ENCODE assay signal across 13 cellular contexts in genomic region chr1:32332290-32333079, GRCh38. TPM values are rescaled to one million over a fixed set of nuclear protein-coding genes. Genes with fewer than 3 reads are reported as not detected.
DNase-seq lines count a peak whose midpoint lies in the region; ATAC-seq and TF ChIP-seq lines count a peak whose summit lies in the region.
"Had no signal": no experiment of that assay in that cellular context is flagged by ENCODE, and none has a peak within 500 bp of the region (broad histone marks: within the 10 kb centered on the region; RNA-seq: fewer than 3 reads in every experiment).

No MANE protein-coding gene starts in this region.

- H3K9me2 ChIP-seq in GM23248 (ENCODE audit: insufficient read depth) = no peaks in the 10 kb centered on the region

- in situ Hi-C loops in IMR-90 (cut with MboI; ENCODE audit: low sequenced_read_pairs) = no loop called here
- in situ Hi-C loops in GM23248 (cut with MboI) = no loop called here

- H3K4me2 ChIP-seq in IMR-90 (ENCODE audit: low read depth, low read length) (no peak overlapping the region), GM23248 (ENCODE audit: unreplicated experiment) (no peak overlapping the region)

- H3K27ac ChIP-seq in IMR-90 (ENCODE audit: insufficient read depth, low read length) (no peak overlapping the region), GM23248 (no peak overlapping the region)
- H3K27ac ChIP-seq: psoas muscle had no signal

- H3K9ac ChIP-seq in IMR-90 (ENCODE audit: low read depth, low read length) (no peak overlapping the region), GM23248 (no peak overlapping the region)

- peaks cover 12% of the 10 kb centered on the region; the same call in 1 of the 2 replicates for H3K9me1 ChIP-seq in IMR-90 (ENCODE audit: insufficient read depth, low read length)

- no peak overlapping the region for H2AK5ac ChIP-seq in IMR-90 (ENCODE audit: low read depth, low read length)

- H3K4ac ChIP-seq in IMR-90 (ENCODE audit: low read depth, low read length) = no peak overlapping the region

- no peak overlapping the region for H2AFZ ChIP-seq in IMR-90 (replicated peaks; ENCODE audit: low read length, poor library complexity)
- no peak overlapping the region for H2AFZ ChIP-seq in GM23248

- POLR2A ChIA-PET in IMR-90 (lab: Charles Lee; ENCODE audit: unreplicated experiment) = interaction anchor here (0.6 kb wide), 1 partner anchor 114 kb away, joined by 3 read pairs; no protein-coding TSS in a partner anchor

- DNase-seq in DMS53 (lab: John Stamatoyannopoulos, UW) = peak; percentile 77
- no peak for DNase-seq in IMR-90
- DNase-seq in effector memory CD8-positive, alpha-beta T cell = no peak
- no peak for DNase-seq in osteocyte (ENCODE audit: extremely low spot score, unreplicated experiment)
- DNase-seq in GM23248 = no peak
- no peak for DNase-seq in AML-193 (lab: John Stamatoyannopoulos, UW)
- DNase-seq: activated effector memory CD4-positive, alpha-beta T cell treated with Interleukin-2 at 50 U/mL for 16 hours; GDM1; NCI-H510A treated with DMSO at 0.1 percent for 48 hours; psoas muscle had no signal

- dilution Hi-C loops in IMR-90 (cut with HindIII; ENCODE audit: low sequenced_read_pairs, unreplicated experiment) = no loop called here

- H3F3A ChIP-seq in GM23248 (ENCODE audit: insufficient read depth) = peaks cover 10% of the 10 kb centered on the region; the same call in 1 of the 2 replicates

- no peak overlapping the region for H2BK120ac ChIP-seq in IMR-90 (ENCODE audit: low read depth, low read length)

- peaks cover 6% of the 10 kb centered on the region for H3K4me1 ChIP-seq in IMR-90 (ENCODE audit: control insufficient read depth, insufficient read depth, low read length)
- peaks cover 10% of the 10 kb centered on the region; the same call in 1 of the 2 replicates for H3K4me1 ChIP-seq in GM23248 (ENCODE audit: insufficient read depth)
- H3K4me1 ChIP-seq: psoas muscle had no signal

- no peak overlapping the region for H4K8ac ChIP-seq in IMR-90 (ENCODE audit: low read depth in 2 of 2, low read length in 2 of 2)

- H3K23ac ChIP-seq in IMR-90 (ENCODE audit: low read depth, low read length) = peak overlapping the region; percentile 8; the same call in 1 of the 2 replicates

- H3K9me3 ChIP-seq in IMR-90 (ENCODE audit: control insufficient read depth, insufficient read depth, low read length) (no peaks in the 10 kb centered on the region), GM23248 (ENCODE audit: low read depth) (no peaks in the 10 kb centered on the region)
- H3K9me3 ChIP-seq: psoas muscle had no signal

- intact Hi-C loops in IMR-90 (cut with micrococcal nuclease) = loop anchor here (5.0 kb wide), 1 partner anchor 90 kb away; no protein-coding TSS in a partner anchor

- no peak overlapping the region for H3K4me3 ChIP-seq in IMR-90 (ENCODE audit: insufficient read depth, low read depth, low read length)
- H3K4me3 ChIP-seq in GM23248 = no peak overlapping the region
- H3K4me3 ChIP-seq: psoas muscle had no signal

- H2AK9ac ChIP-seq in IMR-90 (replicated peaks; ENCODE audit: low read depth, low read length, poor library complexity) = no peak overlapping the region

- peaks cover 34% of the 10 kb centered on the region for H4K20me1 ChIP-seq in IMR-90 (ENCODE audit: insufficient read depth, low read length)
- no peaks in the 10 kb centered on the region for H4K20me1 ChIP-seq in GM23248 (ENCODE audit: insufficient read depth)

- H3K56ac ChIP-seq in IMR-90 (ENCODE audit: extremely low read depth, insufficient read depth, low read length) = no peak overlapping the region

- H4K5ac ChIP-seq in IMR-90 (ENCODE audit: low read depth, low read length) = no peak overlapping the region

- H3K14ac ChIP-seq in IMR-90 (replicated peaks; ENCODE audit: low read depth, low read length) = no peak overlapping the region

- peaks cover 58% of the 10 kb centered on the region for H3K36me3 Mint-ChIP-seq in effector memory CD8-positive, alpha-beta T cell (ENCODE audit: insufficient read depth)
- peaks cover 35% of the 10 kb centered on the region for H3K36me3 Mint-ChIP-seq in osteocyte (ENCODE audit: unreplicated experiment)

- no peak overlapping the region for H2BK15ac ChIP-seq in IMR-90 (ENCODE audit: low read depth, low read length)

- no peaks in the 10 kb centered on the region for H3K27me3 Mint-ChIP-seq in effector memory CD8-positive, alpha-beta T cell
- H3K27me3 Mint-ChIP-seq in osteocyte (ENCODE audit: unreplicated experiment) = no peaks in the 10 kb centered on the region
- H3K27me3 Mint-ChIP-seq: IgD-negative memory B cell had no signal

- peaks cover 19 to 68% of the 10 kb centered on the region in 2 experiments; a peak in 3 of 4 replicates for H3K79me1 ChIP-seq in IMR-90 (ENCODE audit: low read depth in 1 of 2, low read length in 2 of 2)

- H3K18ac ChIP-seq in IMR-90 (ENCODE audit: low read depth, low read length) = no peak overlapping the region

- peaks cover 20 to 28% of the 10 kb centered on the region in 2 donors for H3K4me1 Mint-ChIP-seq in effector memory CD8-positive, alpha-beta T cell (ENCODE audit: low read depth in 2 of 2)
- H3K4me1 Mint-ChIP-seq in osteocyte (ENCODE audit: unreplicated experiment) = peaks cover 26% of the 10 kb centered on the region

- H2BK5ac ChIP-seq in IMR-90 (ENCODE audit: low read depth, low read length, poor library complexity, severe bottlenecking) = no peak overlapping the region

- H3K27ac Mint-ChIP-seq in effector memory CD8-positive, alpha-beta T cell = peak overlapping the region; percentile 69 to 85
- H3K27ac Mint-ChIP-seq in osteocyte (ENCODE audit: unreplicated experiment) = peak overlapping the region; percentile 63

- 86% methylated on average over 1 of the region's 3 CpGs; no CpG with 5 or more reads in 1 of the 2 experiments for WGBS in IMR-90 (ENCODE audit: extremely low coverage in 2 of 2, insufficient read length in 1 of 2), 2 experiments
- WGBS in GM23248 (ENCODE audit: low coverage in 1 of 2, low lambda C conversion rate in 2 of 2, missing lambda C conversion rate in 2 of 2), 2 experiments = 94 to 98% methylated on average over 3 of the region's 3 CpGs

- peak; percentile 50 for TF ChIP-seq POLR2A in IMR-90 (IDR thresholded peaks at IDR 0.05; ENCODE audit: low read depth, low read length)

- CTCF ChIA-PET in IMR-90 (lab: Yijun Ruan, JAX) = interaction anchor here (0.7 kb wide), 1 partner anchor 45 kb away, joined by 4 read pairs; no protein-coding TSS in a partner anchor

- no peak overlapping the region for H2BK20ac ChIP-seq in IMR-90 (ENCODE audit: low read depth, low read length)

- BruUV-seq in IMR-90 (replicated peaks; lab: Mats Ljungman, UMichigan) = no TSS peak

- H4K91ac ChIP-seq in IMR-90 (ENCODE audit: insufficient read depth, low read depth, low read length) = no peak overlapping the region

- TF ChIP-seq CTCF in IMR-90 (conservative IDR thresholded peaks at IDR 0.05; ENCODE audit: low read depth, low read length) (no peak), osteocyte (IDR thresholded peaks at IDR 0.05) (no peak)

- H3K79me2 ChIP-seq in GM23248 (ENCODE audit: insufficient read depth) = no peaks in the 10 kb centered on the region

- H3K9me3 Mint-ChIP-seq in effector memory CD8-positive, alpha-beta T cell = no peaks in the 10 kb centered on the region
- no peaks in the 10 kb centered on the region for H3K9me3 Mint-ChIP-seq in osteocyte (ENCODE audit: unreplicated experiment)
- H3K9me3 Mint-ChIP-seq: IgD-negative memory B cell had no signal

- H3K36me3 ChIP-seq in IMR-90 (ENCODE audit: control insufficient read depth, insufficient read depth, low read length) (peaks cover 60% of the 10 kb centered on the region), GM23248 (ENCODE audit: low read depth) (no peaks in the 10 kb centered on the region; the same call in 1 of the 2 replicates)

- H3K27me3 ChIP-seq in IMR-90 (ENCODE audit: control insufficient read depth, insufficient read depth, low read length) (no peaks in the 10 kb centered on the region), GM23248 (replicated peaks; ENCODE audit: insufficient read depth) (no peaks in the 10 kb centered on the region)

- no peak for TF ChIP-seq RAD21 in IMR-90 (IDR thresholded peaks at IDR 0.05; ENCODE audit: low read length)

- ATAC-seq in IMR-90 (ENCODE audit: low read depth) (no peak), GM19455 (IDR thresholded peaks at IDR 0.05; ENCODE audit: unreplicated experiment) (no peak), GM21526 (IDR thresholded peaks at IDR 0.05; ENCODE audit: low FRiP score, unreplicated experiment) (no peak)
- ATAC-seq in effector memory CD8-positive, alpha-beta T cell (replicated peaks) = no peak
- ATAC-seq: psoas muscle had no signal

- H3K4me3 Mint-ChIP-seq in effector memory CD8-positive, alpha-beta T cell = no peak overlapping the region
- no peak overlapping the region for H3K4me3 Mint-ChIP-seq in osteocyte (ENCODE audit: unreplicated experiment)

RNA-seq across cellular contexts. Expression of gene MARCKSL1, which starts 3.5 kb away (rescaled TPM):
- total RNA-seq in IMR-90 (2012; rRNA removed) = 34.7 and 37.5 TPM in 2 replicates
- polyA plus RNA-seq in IMR-90 (2012; rRNA removed) = 199 and 218 TPM in 2 replicates
- 217 and 260 TPM in 2 replicates for polyA plus RNA-seq in IMR-90 (2012; cell fraction: cytosol; rRNA removed)
- 68.1 and 74.1 TPM in 2 replicates for polyA plus RNA-seq in IMR-90 (2012; cell fraction: nucleus; rRNA removed; ENCODE audit: low replicate concordance)
- total RNA-seq in osteocyte = 169 TPM in 2 replicates
- total RNA-seq in GM23248 (2014; rRNA removed; shearing (Covaris generic)) = 13.5 and 16.6 TPM in 2 replicates
- polyA plus RNA-seq in GM23248 (2016; fragmentation: Nextera tagmentation; extraction: Ambion mirVana) = 22.1 and 22.2 TPM in 2 replicates

RNA-seq across cellular contexts. Expression of gene FAM229A, which starts 29.8 kb away (rescaled TPM):
- total RNA-seq in IMR-90 (2012; rRNA removed) = 0.28 and 0.36 TPM in 2 replicates
- polyA plus RNA-seq in IMR-90 (2012; rRNA removed) = 3.9 and 4.3 TPM in 2 replicates
- 0.64 and 1.4 TPM in 2 replicates for polyA plus RNA-seq in IMR-90 (2012; cell fraction: cytosol; rRNA removed)
- 73.8 and 94.1 TPM in 2 replicates for polyA plus RNA-seq in IMR-90 (2012; cell fraction: nucleus; rRNA removed; ENCODE audit: low replicate concordance)
- 8.5 and 8.8 TPM in 2 replicates for total RNA-seq in osteocyte
- total RNA-seq in GM23248 (2014; rRNA removed; shearing (Covaris generic)) = 1.1 and 3.2 TPM in 2 replicates
- 2.9 and 3.1 TPM in 2 replicates for polyA plus RNA-seq in GM23248 (2016; fragmentation: Nextera tagmentation; extraction: Ambion mirVana)

RNA-seq across cellular contexts. Expression of gene TSSK3, which starts 29.9 kb away (rescaled TPM):
- total RNA-seq in IMR-90 (2012; rRNA removed) = not detected in 2 replicates
- polyA plus RNA-seq in IMR-90 (2012; rRNA removed) = 0.24 and 0.96 TPM in 2 replicates
- polyA plus RNA-seq in IMR-90 (2012; cell fraction: cytosol; rRNA removed) = 0.15 TPM in 1 of 2 replicates, not detected in the other
- polyA plus RNA-seq in IMR-90 (2012; cell fraction: nucleus; rRNA removed; ENCODE audit: low replicate concordance) = 1.7 and 2.9 TPM in 2 replicates
- 3.5 and 4.4 TPM in 2 replicates for total RNA-seq in osteocyte
- total RNA-seq in GM23248 (2014; rRNA removed; shearing (Covaris generic)) = 0.22 TPM in 1 of 2 replicates, not detected in the other
- 0.47 TPM in 1 of 2 replicates, not detected in the other for polyA plus RNA-seq in GM23248 (2016; fragmentation: Nextera tagmentation; extraction: Ambion mirVana)
- polyA plus RNA-seq: IgD-negative memory B cell had no signal

RNA-seq across cellular contexts. Expression of gene HDAC1, which starts 40.6 kb away (rescaled TPM):
- 88.9 and 95.5 TPM in 2 replicates for total RNA-seq in IMR-90 (2012; rRNA removed)
- polyA plus RNA-seq in IMR-90 (2012; rRNA removed) = 131 and 139 TPM in 2 replicates
- 61.2 and 72.2 TPM in 2 replicates for polyA plus RNA-seq in IMR-90 (2012; cell fraction: cytosol; rRNA removed)
- 148 and 372 TPM in 2 replicates for polyA plus RNA-seq in IMR-90 (2012; cell fraction: nucleus; rRNA removed; ENCODE audit: low replicate concordance)
- 77.5 and 79.2 TPM in 2 replicates for total RNA-seq in osteocyte
- total RNA-seq in GM23248 (2014; rRNA removed; shearing (Covaris generic)) = 52.5 and 58.5 TPM in 2 replicates
- 53.8 and 56.9 TPM in 2 replicates for polyA plus RNA-seq in GM23248 (2016; fragmentation: Nextera tagmentation; extraction: Ambion mirVana)
